In the genomic region with DNA sequence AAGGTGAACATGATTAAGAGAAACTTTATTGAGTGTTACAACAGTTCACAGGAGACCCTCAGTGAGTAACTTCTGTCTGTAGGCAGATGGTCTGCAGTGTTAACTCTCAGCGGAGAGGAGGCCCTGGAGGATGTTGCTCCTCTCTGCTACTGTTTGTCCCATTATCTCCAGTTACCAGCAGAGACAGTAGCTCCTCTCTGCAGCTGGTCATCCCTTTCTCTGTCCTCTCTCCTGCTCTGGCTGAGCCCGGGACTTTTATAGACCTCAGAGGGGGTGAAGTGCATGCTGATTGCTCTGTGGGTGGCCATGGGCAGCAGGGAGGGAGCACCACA, we compare ENCODE assay signal across 28 cellular contexts. TPM values are rescaled to one million over a fixed set of nuclear protein-coding genes. Genes with fewer than 3 reads are reported as not detected.
A peak's percentile ranks its signal among the peaks of the same experiment; 100 is the strongest.
DNase-seq lines count a peak whose midpoint lies in the region; ATAC-seq, FAIRE-seq and TF ChIP-seq lines count a peak whose summit lies in the region.
"Had no signal": no experiment of that assay in that cellular context is flagged by ENCODE, and none has a peak within 500 bp of the region (broad histone marks: within the 10 kb centered on the region; RNA-seq: fewer than 3 reads in every experiment).

No MANE protein-coding gene starts in this region.

- H3K4me1 ChIP-seq in HepG2 (ENCODE audit: insufficient read depth, low read length) (peaks cover 32% of the 10 kb centered on the region), right lobe of liver (peaks cover 0 to 13% (median 4%) of the 10 kb centered on the region in 4 donors), OCI-LY1 (ENCODE audit: insufficient read depth, low read length, severe bottlenecking) (peaks cover 59% of the 10 kb centered on the region), K562 (replicated peaks in 1 of 2; ENCODE audit: control insufficient read depth in 2 of 2, insufficient read depth in 2 of 2, low read length in 2 of 2) (peaks cover 0 to 8% of the 10 kb centered on the region in 2 experiments; a peak in 1 of 5 replicates), ascending aorta (no peaks in the 10 kb centered on the region)
- H3K4me1 ChIP-seq: Caco-2, heart left ventricle, thyroid gland, vagina had no signal

- H3K27ac ChIP-seq in HepG2 (ENCODE audit: extremely low read length, insufficient read depth, low read length) (no peak overlapping the region), right lobe of liver (no peak overlapping the region), OCI-LY1 (ENCODE audit: low read depth, low read length, poor library complexity, severe bottlenecking) (peak overlapping the region; percentile 92), K562 (ENCODE audit: extremely low read depth, low read depth, low read length) (no peak overlapping the region), ascending aorta (no peak overlapping the region)
- H3K27ac ChIP-seq: esophagus squamous epithelium, foreskin keratinocyte, heart left ventricle, RWPE1, thyroid gland, vagina had no signal

- WGBS in HepG2 (ENCODE audit: low lambda C conversion rate): 0% methylated on average over 2 of the region's 2 CpGs
- no CpG with 5 or more reads among the region's 2 CpGs for WGBS in right lobe of liver (ENCODE audit: insufficient coverage, low coverage, low lambda C conversion rate, missing lambda C conversion rate)
- 0% methylated on average over 2 of the region's 2 CpGs for WGBS in K562 (ENCODE audit: insufficient coverage, low coverage, missing lambda C conversion rate)

- no peak for TF ChIP-seq EP300 in HepG2 (IDR thresholded peaks at IDR 0.05; ENCODE audit: low read depth in 2 of 2, low read length in 2 of 2)
- no peak for TF ChIP-seq EP300 in HepG2 (CRISPR knock-in tag; IDR thresholded peaks at IDR 0.05; ENCODE audit: borderline replicate concordance)
- TF ChIP-seq EP300 in K562 (IDR thresholded peaks at IDR 0.05; ENCODE audit: low read length): no peak

- no peaks in the 10 kb centered on the region for H3K9me2 ChIP-seq in OCI-LY1 (ENCODE audit: low read depth, low read length)

- peaks cover 8% of the 10 kb centered on the region for H3K27me3 Mint-ChIP-seq in endothelial cell (ENCODE audit: unreplicated experiment)
- H3K27me3 Mint-ChIP-seq: central memory CD8-positive, alpha-beta T cell; progenitor cell of endocrine pancreas had no signal

- no peaks in the 10 kb centered on the region; a peak in 1 of 5 replicates for H3K36me3 ChIP-seq in HepG2 (replicated peaks in 1 of 2; ENCODE audit: control insufficient read depth in 1 of 2, insufficient read depth in 2 of 2, low read length in 2 of 2)
- no peaks in the 10 kb centered on the region for H3K36me3 ChIP-seq in right lobe of liver
- peaks cover 32% of the 10 kb centered on the region for H3K36me3 ChIP-seq in OCI-LY1 (ENCODE audit: insufficient read depth, low read length)
- peaks cover 9% of the 10 kb centered on the region; the same call in 1 of the 3 replicates for H3K36me3 ChIP-seq in K562 (ENCODE audit: control insufficient read depth, insufficient read depth, low read length)
- H3K36me3 ChIP-seq in ascending aorta: no peaks in the 10 kb centered on the region
- H3K36me3 ChIP-seq: esophagus squamous epithelium, heart left ventricle, thyroid gland, vagina had no signal

- TF ChIP-seq CTCF in HepG2 (CRISPR knock-in tag; IDR thresholded peaks at IDR 0.05) (no peak), right lobe of liver (IDR thresholded peaks at IDR 0.05) (no peak), OCI-LY1 (IDR thresholded peaks at IDR 0.05; ENCODE audit: low read length) (no peak), K562 (IDR thresholded peaks at IDR 0.05 in 2 of 3, conservative IDR thresholded peaks at IDR 0.05 in 1 of 3; ENCODE audit: insufficient read depth in 2 of 3, low read depth in 1 of 3, low read length in 3 of 3) (no peak), ascending aorta (IDR thresholded peaks at IDR 0.05) (no peak), endothelial cell (IDR thresholded peaks at IDR 0.05; ENCODE audit: unreplicated experiment) (no peak)

- H3K4me3 ChIP-seq in HepG2 (replicated peaks in 1 of 3; ENCODE audit: insufficient read depth in 1 of 3, low read depth in 2 of 3, low read length in 3 of 3) (peak overlapping the region in 1 of 3 experiments; percentile 40; a peak in 1 of 6 replicates), right lobe of liver (no peak overlapping the region), OCI-LY1 (ENCODE audit: low read depth, low read length, poor library complexity, severe bottlenecking) (no peak overlapping the region), K562 (no peak overlapping the region), ascending aorta (no peak overlapping the region)
- H3K4me3 ChIP-seq: esophagus squamous epithelium, heart left ventricle, thyroid gland, vagina had no signal

- CTCF ChIA-PET in HepG2 (lab: Yijun Ruan, JAX; ENCODE audit: low intra/inter-chr PET ratio, low total read pairs) (no interaction called here), K562 (lab: Yijun Ruan, JAX; ENCODE audit: low intra/inter-chr PET ratio) (no interaction called here)

- H3K4me2 ChIP-seq in HepG2 (ENCODE audit: low read depth, low read length) (peak overlapping the region; percentile 64; the same call in 1 of the 2 replicates), OCI-LY1 (ENCODE audit: low read length) (peak overlapping the region; percentile 56), K562 (ENCODE audit: insufficient read depth, low read length) (no peak overlapping the region)

- H3K36me3 Mint-ChIP-seq in endothelial cell (ENCODE audit: low read depth, unreplicated experiment): no peaks in the 10 kb centered on the region

- H4K20me1 ChIP-seq in HepG2 (ENCODE audit: insufficient read depth, low read length) (no peaks in the 10 kb centered on the region), OCI-LY1 (ENCODE audit: insufficient read depth, low read length) (no peaks in the 10 kb centered on the region), K562 (replicated peaks; ENCODE audit: control insufficient read depth, insufficient read depth, low read length) (no peaks in the 10 kb centered on the region)

- peak overlapping the region; percentile 17 for H2AFZ ChIP-seq in HepG2 (ENCODE audit: low read length)
- no peak overlapping the region for H2AFZ ChIP-seq in OCI-LY1 (ENCODE audit: low read length)
- no peak overlapping the region for H2AFZ ChIP-seq in K562 (ENCODE audit: low read depth, low read length)

- intact Hi-C loops in HepG2 (cut with micrococcal nuclease; ENCODE audit: unreplicated experiment): loop anchor here (10.0 kb wide), 1 partner anchor 484 kb away; no protein-coding TSS in a partner anchor
- intact Hi-C loops in right lobe of liver (cut with DNase I): no loop called here
- intact Hi-C loops in K562 (cut with micrococcal nuclease): loop anchor here (10.0 kb wide), 1 partner anchor 266 kb away; a partner anchor contains a TSS
- intact Hi-C loops in ascending aorta (cut with DNase I): no loop called here

- DNase-seq in HepG2 (ENCODE audit: low spot score) (no peak), right lobe of liver (no peak), K562 (ENCODE audit: extremely low read depth in 1 of 4, low spot score in 3 of 4) (no peak), ascending aorta (ENCODE audit: low spot score in 2 of 2) (no peak), CD1c-positive myeloid dendritic cell (ENCODE audit: extremely low spot score) (no peak), KBM-7 (no peak), endothelial cell (ENCODE audit: low spot score) (no peak)
- DNase-seq: activated CD4-positive, alpha-beta T cell treated with anti-CD3 and anti-CD28 coated beads, Interleukin-2, amount 50 U/mL, for 48 hours; activated T-cell treated with anti-CD3 and anti-CD28 coated beads, Interleukin-2, amount 50 U/mL, for 72 hours; Caco-2; esophagus squamous epithelium; foreskin keratinocyte; GOT3; heart left ventricle; NCI-H1436 treated with DMSO at 0.1 percent for 48 hours; stimulated activated CD4-positive, alpha-beta T cell treated with anti-CD3 and anti-CD28 coated beads, Interleukin-12 subunit alpha, Interleukin-12 subunit beta, amount 100 ng/mL, for 4 hours; stimulated activated CD4-positive, alpha-beta T cell treated with anti-CD3 and anti-CD28 coated beads, Interleukin-2, amount 100 ng/mL, for 48 hours; T-helper 1 cell; thyroid gland had no signal

- peaks cover 0 to 10% of the 10 kb centered on the region in 2 experiments; a peak in 1 of 5 replicates for H3K27me3 ChIP-seq in HepG2 (ENCODE audit: control insufficient read depth in 1 of 2, insufficient read depth in 2 of 2, low read length in 2 of 2)
- no peaks in the 10 kb centered on the region for H3K27me3 ChIP-seq in right lobe of liver
- no peaks in the 10 kb centered on the region for H3K27me3 ChIP-seq in OCI-LY1 (ENCODE audit: insufficient read depth, low read length)
- H3K27me3 ChIP-seq in K562 (ENCODE audit: control insufficient read depth in 2 of 2, insufficient read depth in 2 of 2, low read length in 2 of 2): peaks cover 4 to 11% of the 10 kb centered on the region in 2 experiments; a peak in 2 of 5 replicates
- H3K27me3 ChIP-seq in ascending aorta: no peaks in the 10 kb centered on the region
- H3K27me3 ChIP-seq: esophagus squamous epithelium, heart left ventricle, thyroid gland, vagina had no signal

- FAIRE-seq in HepG2 (lab: Jason Lieb, UNC): no peak
- FAIRE-seq in K562 (lab: Jason Lieb, UNC): no peak

- no peak overlapping the region for H3K27ac Mint-ChIP-seq in endothelial cell (ENCODE audit: unreplicated experiment)
- H3K27ac Mint-ChIP-seq: activated T-cell treated with anti-CD3 and anti-CD28 coated beads, Interleukin-2, amount 50 U/mL, for 72 hours; progenitor cell of endocrine pancreas had no signal

- no peak for TF ChIP-seq POLR2A in HepG2 (IDR thresholded peaks at IDR 0.05; ENCODE audit: insufficient read depth in 1 of 2, low read depth in 2 of 2, low read length in 2 of 2)
- no peak for TF ChIP-seq POLR2A in right lobe of liver (IDR thresholded peaks at IDR 0.05)
- TF ChIP-seq POLR2A in K562 (conservative IDR thresholded peaks at IDR 0.05): no peak

- no peaks in the 10 kb centered on the region for H3K9me3 Mint-ChIP-seq in endothelial cell (ENCODE audit: unreplicated experiment)
- H3K9me3 Mint-ChIP-seq: central memory CD8-positive, alpha-beta T cell had no signal

- POLR2A ChIA-PET in HepG2 (lab: Yijun Ruan, JAX): no interaction called here
- POLR2A ChIA-PET in K562 (lab: Yijun Ruan, JAX): interaction anchor here (2.4 kb wide), 1 partner anchor 11 kb away, joined by 9 read pairs; no protein-coding TSS in a partner anchor

- H3K4me1 Mint-ChIP-seq in endothelial cell (ENCODE audit: unreplicated experiment): no peaks in the 10 kb centered on the region

- no peaks in the 10 kb centered on the region for H3K9me1 ChIP-seq in K562 (ENCODE audit: control insufficient read depth, insufficient read depth, low read length)

- BruUV-seq in HepG2 (replicated peaks; lab: Mats Ljungman, UMichigan) (no TSS peak), K562 (replicated peaks; lab: Mats Ljungman, UMichigan) (no TSS peak)

- H3K9me3 ChIP-seq in HepG2 (ENCODE audit: low read length) (no peaks in the 10 kb centered on the region), right lobe of liver (no peaks in the 10 kb centered on the region), OCI-LY1 (ENCODE audit: low read length) (no peaks in the 10 kb centered on the region), K562 (replicated peaks; ENCODE audit: control insufficient read depth, insufficient read depth, low read depth, low read length) (no peaks in the 10 kb centered on the region), ascending aorta (no peaks in the 10 kb centered on the region)
- H3K9me3 ChIP-seq: Caco-2, esophagus squamous epithelium, thyroid gland, vagina had no signal

- H3K79me2 ChIP-seq in HepG2 (ENCODE audit: insufficient read depth, low read length): no peaks in the 10 kb centered on the region
- no peaks in the 10 kb centered on the region for H3K79me2 ChIP-seq in OCI-LY1 (ENCODE audit: insufficient read depth, low read length)
- no peaks in the 10 kb centered on the region for H3K79me2 ChIP-seq in K562 (ENCODE audit: control insufficient read depth, insufficient read depth, low read length)

- no peak overlapping the region for H3K9ac ChIP-seq in HepG2 (ENCODE audit: insufficient read depth, low read depth, low read length)
- peak overlapping the region; percentile 29; the same call in 1 of the 2 replicates for H3K9ac ChIP-seq in OCI-LY1 (ENCODE audit: low read length)
- no peak overlapping the region for H3K9ac ChIP-seq in K562 (ENCODE audit: insufficient read depth in 1 of 2, low read depth in 2 of 2, low read length in 2 of 2)

- TF ChIP-seq RAD21 in HepG2 (CRISPR knock-in tag; IDR thresholded peaks at IDR 0.05): no peak
- no peak for TF ChIP-seq RAD21 in K562 (CRISPR knock-in tag; conservative IDR thresholded peaks at IDR 0.05 in 1 of 2, IDR thresholded peaks at IDR 0.05 in 1 of 2)

- H3K4me3 Mint-ChIP-seq in endothelial cell (ENCODE audit: unreplicated experiment): no peak overlapping the region
- H3K4me3 Mint-ChIP-seq: central memory CD8-positive, alpha-beta T cell had no signal

- H3F3A ChIP-seq in OCI-LY1 (ENCODE audit: insufficient read depth, low read length): peaks cover 4% of the 10 kb centered on the region; the same call in 1 of the 2 replicates

- ATAC-seq in HepG2 (peak; percentile 26), right lobe of liver (no peak), K562 (peak; percentile 31; the same call in 2 of the 3 replicates)

- in situ Hi-C loops in HepG2 (cut with HindIII; ENCODE audit: extremely low pct_ligation_motif_present, low pct_unique_long_range_greater_than_20kb): no loop called here
- in situ Hi-C loops in K562 (cut with MboI): no loop called here
- in situ Hi-C loops in KBM-7 (cut with MboI; ENCODE audit: low pct_unique_long_range_greater_than_20kb, low sequenced_read_pairs): no loop called here

RNA-seq across cellular contexts. Expression of a gene that starts 5.7 kb away (rescaled TPM):
- total RNA-seq in HepG2 (2016; rRNA removed; fragmentation: Illumina TruSeq; extraction: Trizol): not detected in 2 replicates
- not detected in 2 replicates for total RNA-seq in HepG2 (2016; cell fraction: cytosol; rRNA removed; fragmentation: Illumina TruSeq; extraction: Trizol; ENCODE audit: low read depth)
- not detected in 2 replicates for total RNA-seq in HepG2 (2016; cell fraction: insoluble cytoplasmic fraction; rRNA removed; fragmentation: Illumina TruSeq; extraction: Trizol)
- not detected in 2 replicates for total RNA-seq in HepG2 (2016; cell fraction: membrane; rRNA removed; fragmentation: Illumina TruSeq; extraction: Trizol)
- not detected in 2 replicates for total RNA-seq in HepG2 (2016; cell fraction: nucleus; rRNA removed; fragmentation: Illumina TruSeq; extraction: Trizol)
- not detected in 2 replicates for polyA plus RNA-seq in HepG2 (2011; rRNA removed)
- not detected in 2 replicates for polyA plus RNA-seq in HepG2 (2011; cell fraction: cytosol; rRNA removed)
- not detected in 2 replicates for polyA plus RNA-seq in HepG2 (2011; cell fraction: nucleus; rRNA removed)
- polyA plus RNA-seq in HepG2 (2012): not detected in 2 replicates
- not detected in 2 replicates for polyA plus RNA-seq in HepG2 (2016; cell fraction: cytosol; fragmentation: Illumina TruSeq; extraction: Trizol; ENCODE audit: low read depth)
- not detected in 2 replicates for polyA plus RNA-seq in HepG2 (2016; cell fraction: insoluble cytoplasmic fraction; fragmentation: Illumina TruSeq; extraction: Trizol; ENCODE audit: low read depth)
- polyA plus RNA-seq in HepG2 (2016; cell fraction: membrane; fragmentation: Illumina TruSeq; extraction: Trizol; ENCODE audit: low read depth): not detected in 2 replicates
- polyA plus RNA-seq in HepG2 (2016; cell fraction: nucleus; fragmentation: Illumina TruSeq; extraction: Trizol; ENCODE audit: insufficient read depth, low read depth): not detected in 2 replicates
- polyA minus RNA-seq in HepG2 (2011; rRNA and poly(A)+ RNA removed; ENCODE audit: low replicate concordance): not detected in 2 replicates
- not detected in 2 replicates for polyA minus RNA-seq in HepG2 (2011; cell fraction: cytosol; rRNA and poly(A)+ RNA removed)
- not detected in 2 replicates for polyA minus RNA-seq in HepG2 (2011; cell fraction: nucleus; rRNA and poly(A)+ RNA removed)
- total RNA-seq in right lobe of liver: not detected
- not detected in 2 replicates for total RNA-seq in K562 (2011; cell fraction: chromatin; rRNA removed; ENCODE audit: low replicate concordance)
- total RNA-seq in K562 (2011; cell fraction: nucleolus; rRNA removed): not detected in 2 replicates
- not detected in 2 replicates for total RNA-seq in K562 (2011; cell fraction: nucleoplasm; rRNA removed)
- total RNA-seq in K562 (2014; rRNA removed): not detected in 2 replicates
- not detected in 2 replicates for total RNA-seq in K562 (2014; rRNA removed; fragmentation: Illumina TruSeq; extraction: Trizol)
- total RNA-seq in K562 (2015; rRNA removed; fragmentation: Illumina TruSeq; extraction: Trizol): not detected in 2 replicates
- total RNA-seq in K562 (2021): not detected in 2 replicates
- not detected in 2 replicates for polyA plus RNA-seq in K562 (2011; rRNA removed)
- not detected in 2 replicates for polyA plus RNA-seq in K562 (2011; cell fraction: cytosol; rRNA removed)
- polyA plus RNA-seq in K562 (2011; cell fraction: nucleus; rRNA removed): not detected in 2 replicates
- not detected in 2 replicates for polyA plus RNA-seq in K562 (2012)
- not detected in 2 replicates for polyA plus RNA-seq in K562 (2014; fragmentation: Illumina TruSeq; extraction: Trizol)
- polyA plus RNA-seq in K562 (2014; fragmentation: Nextera tagmentation; extraction: Ambion mirVana): not detected
- polyA plus RNA-seq in K562 (2014; rRNA removed): not detected in 2 replicates
- polyA minus RNA-seq in K562 (2011; rRNA and poly(A)+ RNA removed): not detected in 2 replicates
- not detected in 2 replicates for polyA minus RNA-seq in K562 (2011; cell fraction: cytosol; rRNA and poly(A)+ RNA removed)
- polyA minus RNA-seq in K562 (2011; cell fraction: nucleus; rRNA and poly(A)+ RNA removed): not detected in 2 replicates
- total RNA-seq in ascending aorta: not detected
- total RNA-seq in endothelial cell (ENCODE audit: unreplicated experiment): not detected
- total RNA-seq: A673; activated T-cell treated with anti-CD3 and anti-CD28 coated beads, Interleukin-2, amount 50 U/mL, for 72 hours; Caco-2; esophagus squamous epithelium; foreskin keratinocyte; heart left ventricle; kidney epithelial cell; liver; progenitor cell of endocrine pancreas; thyroid gland; vagina had no signal
- polyA plus RNA-seq: adipose tissue, foreskin keratinocyte, heart left ventricle, liver had no signal

RNA-seq across cellular contexts. Expression of a gene that starts 54.1 kb away (rescaled TPM):
- total RNA-seq in HepG2 (2016; rRNA removed; fragmentation: Illumina TruSeq; extraction: Trizol) (66.2 and 76.9 TPM in 2 replicates), right lobe of liver (1 to 10 TPM in 3 of 6 experiments, under 1 TPM in 2, not detected in 1; 0.44 to 3.5 (median 1.8) TPM), K562 (2014; rRNA removed) (111 and 154 TPM in 2 replicates), K562 (2014; rRNA removed; fragmentation: Illumina TruSeq; extraction: Trizol) (26.2 and 31.1 TPM in 2 replicates), K562 (2015; rRNA removed; fragmentation: Illumina TruSeq; extraction: Trizol) (52.5 and 53.6 TPM in 2 replicates), K562 (2021) (161 and 169 TPM in 2 replicates), ascending aorta (not detected), endothelial cell (ENCODE audit: unreplicated experiment) (20.8 TPM)
- 59.0 and 62.0 TPM in 2 replicates for total RNA-seq in HepG2 (2016; cell fraction: cytosol; rRNA removed; fragmentation: Illumina TruSeq; extraction: Trizol; ENCODE audit: low read depth)
- 56.5 and 69.8 TPM in 2 replicates for total RNA-seq in HepG2 (2016; cell fraction: insoluble cytoplasmic fraction; rRNA removed; fragmentation: Illumina TruSeq; extraction: Trizol)
- 143 and 144 TPM in 2 replicates for total RNA-seq in HepG2 (2016; cell fraction: membrane; rRNA removed; fragmentation: Illumina TruSeq; extraction: Trizol)
- 31.9 and 37.0 TPM in 2 replicates for total RNA-seq in HepG2 (2016; cell fraction: nucleus; rRNA removed; fragmentation: Illumina TruSeq; extraction: Trizol)
- polyA plus RNA-seq in HepG2 (2011; rRNA removed) (8.7 and 11.9 TPM in 2 replicates), K562 (2011; rRNA removed) (27.6 and 33.8 TPM in 2 replicates), K562 (2014; fragmentation: Illumina TruSeq; extraction: Trizol) (141 and 149 TPM in 2 replicates), K562 (2014; fragmentation: Nextera tagmentation; extraction: Ambion mirVana) (1 to 10 TPM; 4.4 to 6.3 TPM), K562 (2014; rRNA removed) (62.1 and 80.2 TPM in 2 replicates)
- polyA plus RNA-seq in HepG2 (2011; cell fraction: cytosol; rRNA removed): 8.2 and 15.1 TPM in 2 replicates
- polyA plus RNA-seq in HepG2 (2011; cell fraction: nucleus; rRNA removed): 11.9 and 16.1 TPM in 2 replicates
- polyA plus RNA-seq in HepG2 (2012): 13.6 and 29.5 TPM in 2 replicates
- polyA plus RNA-seq in HepG2 (2016; cell fraction: cytosol; fragmentation: Illumina TruSeq; extraction: Trizol; ENCODE audit: low read depth): 102 and 115 TPM in 2 replicates
- polyA plus RNA-seq in HepG2 (2016; cell fraction: insoluble cytoplasmic fraction; fragmentation: Illumina TruSeq; extraction: Trizol; ENCODE audit: low read depth): 97.7 and 135 TPM in 2 replicates
- polyA plus RNA-seq in HepG2 (2016; cell fraction: membrane; fragmentation: Illumina TruSeq; extraction: Trizol; ENCODE audit: low read depth): 207 and 227 TPM in 2 replicates
- polyA plus RNA-seq in HepG2 (2016; cell fraction: nucleus; fragmentation: Illumina TruSeq; extraction: Trizol; ENCODE audit: insufficient read depth, low read depth): 95.0 and 101 TPM in 2 replicates
- 22.9 and 110 TPM in 2 replicates for polyA minus RNA-seq in HepG2 (2011; rRNA and poly(A)+ RNA removed; ENCODE audit: low replicate concordance)
- 11.1 and 17.9 TPM in 2 replicates for polyA minus RNA-seq in HepG2 (2011; cell fraction: cytosol; rRNA and poly(A)+ RNA removed)
- 5.3 and 8.1 TPM in 2 replicates for polyA minus RNA-seq in HepG2 (2011; cell fraction: nucleus; rRNA and poly(A)+ RNA removed)
- 25.5 and 54.2 TPM in 2 replicates for total RNA-seq in K562 (2011; cell fraction: chromatin; rRNA removed; ENCODE audit: low replicate concordance)
- 28.0 and 31.8 TPM in 2 replicates for total RNA-seq in K562 (2011; cell fraction: nucleolus; rRNA removed)
- 22.6 and 26.3 TPM in 2 replicates for total RNA-seq in K562 (2011; cell fraction: nucleoplasm; rRNA removed)
- 39.0 and 57.5 TPM in 2 replicates for polyA plus RNA-seq in K562 (2011; cell fraction: cytosol; rRNA removed)
- polyA plus RNA-seq in K562 (2011; cell fraction: nucleus; rRNA removed): 29.2 and 49.4 TPM in 2 replicates
- polyA plus RNA-seq in K562 (2012): 113 and 131 TPM in 2 replicates
- polyA minus RNA-seq in K562 (2011; rRNA and poly(A)+ RNA removed): 27.8 and 34.3 TPM in 2 replicates
- polyA minus RNA-seq in K562 (2011; cell fraction: cytosol; rRNA and poly(A)+ RNA removed): 57.3 and 64.6 TPM in 2 replicates
- polyA minus RNA-seq in K562 (2011; cell fraction: nucleus; rRNA and poly(A)+ RNA removed): 12.4 and 15.3 TPM in 2 replicates

Comparison
In these comparisons a context has a peak if more than half of its experiments do, and no peak if none do; other contexts are left out.
1. ATAC-seq: peak in HepG2 (single experiment) and K562 (single experiment); none in right lobe of liver (0 of 4).
2. intact Hi-C loops: an anchor here in HepG2 (10.0 kb wide) and K562 (10.0 kb wide); none called in right lobe of liver and ascending aorta.